In the genomic region with DNA sequence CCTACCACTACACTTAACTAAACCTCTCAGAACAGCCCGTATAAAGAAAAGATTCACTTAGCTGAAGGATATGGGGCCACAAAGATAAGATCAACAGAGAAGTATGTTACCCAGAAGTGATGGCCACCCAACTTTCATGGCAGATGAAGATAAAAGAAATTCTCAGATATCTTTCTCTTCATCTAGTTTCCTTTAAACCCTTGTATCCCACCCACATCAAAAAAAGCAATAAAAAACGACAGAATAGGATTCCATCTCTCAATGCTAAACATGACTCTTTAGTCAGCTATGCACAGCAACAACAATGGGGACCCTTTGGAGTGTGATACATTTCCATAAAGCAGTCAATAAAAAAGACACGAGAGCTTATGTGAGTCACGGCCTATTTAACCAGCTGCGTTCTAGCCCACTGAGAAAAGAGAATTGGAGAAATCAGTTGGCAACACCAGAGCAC, we compare ENCODE assay signal across 9 cellular contexts.
DNase-seq lines count a peak whose midpoint lies in the region; ATAC-seq lines count a peak whose summit lies in the region.
"Had no signal": no experiment of that assay in that cellular context is flagged by ENCODE, and none has a peak within 500 bp of the region (broad histone marks: within the 10 kb centered on the region; RNA-seq: fewer than 3 reads in every experiment).

No MANE protein-coding gene starts in this region.

- H3K4me3 Mint-ChIP-seq in T-cell = peak overlapping the region in 1 of 3 donors; percentile 41

- peak overlapping the region; percentile 16 to 86 for H3K27ac Mint-ChIP-seq in T-cell

- no peaks in the 10 kb centered on the region for H3K9me3 Mint-ChIP-seq in T-cell

- CTCF ChIA-PET in T-cell (lab: Charles Lee) = interaction anchor here in 1 of 2 donors (0.8 kb wide), 1 partner anchor 47 kb away, joined by 4 read pairs; no protein-coding TSS in a partner anchor

- H3K36me3 Mint-ChIP-seq in T-cell = peaks cover 38% of the 10 kb centered on the region

- POLR2A ChIA-PET in T-cell (lab: Charles Lee) = no interaction called here

- peak; percentile 49 for DNase-seq in Caki2 (ENCODE audit: low read depth)
- peak; percentile 53 for DNase-seq in HT-29 (ENCODE audit: low spot score)
- peak in 2 of 34 experiments; percentile 0 for DNase-seq in T-cell
- peak; percentile 70 for DNase-seq in islet precursor cell
- DNase-seq in stimulated activated CD4-positive, alpha-beta T cell treated with anti-CD3 and anti-CD28 coated beads, Interleukin-4, amount 100 ng/mL, for 4 hours = no peak
- no peak for DNase-seq in UCSD-AML1 (lab: John Stamatoyannopoulos, UW; ENCODE audit: unreplicated experiment)
- no peak for DNase-seq in NOMO-1 (lab: John Stamatoyannopoulos, UW; ENCODE audit: unreplicated experiment in 2 of 2)
- DNase-seq: NCI-H1105 treated with DMSO at 0.1 percent for 48 hours had no signal

- in situ Hi-C loops in Caki2 (cut with HindIII; ENCODE audit: low pct_unique_long_range_greater_than_20kb, low sequenced_read_pairs) = no loop called here

- peak; percentile 59 to 82 (median 80) for ATAC-seq in T-cell (replicated peaks in 1 of 4)
- ATAC-seq in HG03571 (IDR thresholded peaks at IDR 0.05; ENCODE audit: unreplicated experiment) = no peak

- H3K27me3 Mint-ChIP-seq in T-cell = no peaks in the 10 kb centered on the region

- H3K4me1 Mint-ChIP-seq in T-cell = peaks cover 43 to 52% (median 50%) of the 10 kb centered on the region in 3 donors

Comparison
In these comparisons a context has a peak if more than half of its experiments do, and no peak if none do; other contexts are left out.
1. DNase-seq: peak in Caki2 (single experiment), HT-29 (single experiment) and islet precursor cell (single experiment); none in stimulated activated CD4-positive, alpha-beta T cell treated with anti-CD3 and anti-CD28 coated beads, Interleukin-4, amount 100 ng/mL, for 4 hours (0 of 2), UCSD-AML1 (single experiment) and NOMO-1 (0 of 2).